9 cellular contexts compared by ENCODE assay signal in genomic region chr6:152642578-152643375, GRCh38.
A peak's percentile ranks its signal among the peaks of the same experiment; 100 is the strongest.
DNase-seq lines count a peak whose midpoint lies in the region; ATAC-seq lines count a peak whose summit lies in the region.
"Had no signal": no experiment of that assay in that cellular context is flagged by ENCODE, and none has a peak within 500 bp of the region (broad histone marks: within the 10 kb centered on the region; RNA-seq: fewer than 3 reads in every experiment).

No MANE protein-coding gene starts in this region.

- H3K27me3 Mint-ChIP-seq in stimulated activated naive B cell treated with anti-CD40 and anti-IgM and Interleukin-4, amounts not matched to agents 10 μg/mL and 1 μg/mL and 100 μg/mL, for 72 hours, result peaks cover 22 to 37% of the 10 kb centered on the region in 2 donors

- H3K36me3 Mint-ChIP-seq in stimulated activated naive B cell treated with anti-CD40 and anti-IgM and Interleukin-4, amounts not matched to agents 10 μg/mL and 1 μg/mL and 100 μg/mL, for 72 hours, result no peaks in the 10 kb centered on the region

- H3K4me3 Mint-ChIP-seq in stimulated activated naive B cell treated with anti-CD40 and anti-IgM and Interleukin-4, amounts not matched to agents 10 μg/mL and 1 μg/mL and 100 μg/mL, for 72 hours, result no peak overlapping the region
- H3K4me3 Mint-ChIP-seq: T-helper 1 cell treated with Interleukin-12 subunit alpha and Interleukin-12 subunit beta and Interleukin-4 antibody, amounts not matched to agents 30 μg/mL and 1 μg/mL, for 36 hours had no signal

- H3K9me3 Mint-ChIP-seq in stimulated activated naive B cell treated with anti-CD40 and anti-IgM and Interleukin-4, amounts not matched to agents 10 μg/mL and 1 μg/mL and 100 μg/mL, for 72 hours, result no peaks in the 10 kb centered on the region
- H3K9me3 Mint-ChIP-seq: T-helper 1 cell treated with Interleukin-12 subunit alpha and Interleukin-12 subunit beta and Interleukin-4 antibody, amounts not matched to agents 30 μg/mL and 1 μg/mL, for 36 hours had no signal

- ATAC-seq in GM18502 (IDR thresholded peaks at IDR 0.05; ENCODE audit: poor library complexity, unreplicated experiment) (peak; percentile 83), HG02870 (IDR thresholded peaks at IDR 0.05; ENCODE audit: unreplicated experiment) (peak; percentile 95)
- ATAC-seq in stimulated activated naive B cell treated with anti-CD40 and anti-IgM and Interleukin-4, amounts not matched to agents 10 μg/mL and 1 μg/mL and 100 μg/mL, for 72 hours (replicated peaks), result peak; percentile 81 to 84

- H3K27ac Mint-ChIP-seq in stimulated activated naive B cell treated with anti-CD40 and anti-IgM and Interleukin-4, amounts not matched to agents 10 μg/mL and 1 μg/mL and 100 μg/mL, for 72 hours, result no peak overlapping the region
- H3K27ac Mint-ChIP-seq: T-helper 1 cell treated with Interleukin-12 subunit alpha and Interleukin-12 subunit beta and Interleukin-4 antibody, amounts not matched to agents 30 μg/mL and 1 μg/mL, for 36 hours had no signal

- no peaks in the 10 kb centered on the region for H3K4me1 Mint-ChIP-seq in stimulated activated naive B cell treated with anti-CD40 and anti-IgM and Interleukin-4, amounts not matched to agents 10 μg/mL and 1 μg/mL and 100 μg/mL, for 72 hours

- DNase-seq in C1 segment of cervical spinal cord (lab: John Stamatoyannopoulos, UW) (peak in 8 of 14 donors; percentile 5 to 72 (median 16)), NCI-H69 (lab: John Stamatoyannopoulos, UW) (peak; percentile 61), anterior cingulate cortex (lab: John Stamatoyannopoulos, UW) (peak in 37 of 58 donors; percentile 1 to 81 (median 33)), hypothalamus (lab: John Stamatoyannopoulos, UW) (peak in 38 of 51 donors; percentile 3 to 76 (median 35)), epidermal melanocyte (ENCODE audit: insufficient read length, low spot score) (no peak)
- peak; percentile 13 for DNase-seq in stimulated activated naive B cell treated with anti-CD40 and anti-IgM and Interleukin-4, amounts not matched to agents 10 μg/mL and 1 μg/mL and 100 μg/mL, for 72 hours
